Comparison of ENCODE assay signal across 1 cellular context in genomic region chr6:26552205-26552604, GRCh38.
TF ChIP-seq lines count a peak whose summit lies in the region.

No MANE protein-coding gene starts in this region.

TF ChIP-seq in GM12878, 131 proteins besides CTCF, POLR2A, EP300 and RAD21:
- TF ChIP-seq JUNB (IDR thresholded peaks at IDR 0.05) (no peak), POU2F2 (IDR thresholded peaks at IDR 0.05; ENCODE audit: borderline replicate concordance, low read depth, low read length) (no peak), KDM1A (IDR thresholded peaks at IDR 0.05; ENCODE audit: borderline replicate concordance) (no peak), SMARCA5 (IDR thresholded peaks at IDR 0.05) (no peak), ESRRA (IDR thresholded peaks at IDR 0.05; ENCODE audit: low read length) (no peak), DPF2 (IDR thresholded peaks at IDR 0.05) (no peak), TCF3 (IDR thresholded peaks at IDR 0.05; ENCODE audit: borderline replicate concordance, insufficient read depth, low read depth, low read length) (no peak), NR2C1 (IDR thresholded peaks at IDR 0.05) (no peak), BMI1 (IDR thresholded peaks at IDR 0.05; ENCODE audit: borderline replicate concordance) (no peak), BCLAF1 (IDR thresholded peaks at IDR 0.05) (no peak), PML (IDR thresholded peaks at IDR 0.05; ENCODE audit: low read length) (no peak), SMAD1 (IDR thresholded peaks at IDR 0.05; ENCODE audit: low read depth, partially characterized antibody) (no peak), NFIC (IDR thresholded peaks at IDR 0.05; ENCODE audit: low read depth, low read length) (no peak), ZNF207 (IDR thresholded peaks at IDR 0.05; ENCODE audit: borderline replicate concordance) (no peak), CEBPB (IDR thresholded peaks at IDR 0.05; ENCODE audit: borderline replicate concordance in 1 of 2, low read depth in 2 of 2, low read length in 2 of 2) (no peak), EGR1 (IDR thresholded peaks at IDR 0.05; ENCODE audit: borderline replicate concordance in 1 of 2, low read depth in 2 of 2, low read length in 2 of 2) (no peak)
- TF ChIP-seq, protein P1, sequence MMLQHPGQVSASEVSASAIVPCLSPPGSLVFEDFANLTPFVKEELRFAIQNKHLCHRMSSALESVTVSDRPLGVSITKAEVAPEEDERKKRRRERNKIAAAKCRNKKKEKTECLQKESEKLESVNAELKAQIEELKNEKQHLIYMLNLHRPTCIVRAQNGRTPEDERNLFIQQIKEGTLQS (IDR thresholded peaks at IDR 0.05; ENCODE audit: borderline replicate concordance, extremely low read depth, low read depth, low read length), result no peak
- TF ChIP-seq, protein P2, sequence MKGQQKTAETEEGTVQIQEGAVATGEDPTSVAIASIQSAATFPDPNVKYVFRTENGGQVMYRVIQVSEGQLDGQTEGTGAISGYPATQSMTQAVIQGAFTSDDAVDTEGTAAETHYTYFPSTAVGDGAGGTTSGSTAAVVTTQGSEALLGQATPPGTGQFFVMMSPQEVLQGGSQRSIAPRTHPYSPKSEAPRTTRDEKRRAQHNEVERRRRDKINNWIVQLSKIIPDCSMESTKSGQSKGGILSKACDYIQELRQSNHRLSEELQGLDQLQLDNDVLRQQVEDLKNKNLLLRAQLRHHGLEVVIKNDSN (IDR thresholded peaks at IDR 0.05; ENCODE audit: borderline replicate concordance, extremely low read length, insufficient read depth, low read depth, low read length), result no peak
